In genomic region chr9:29701536-29701935, GRCh38 we compare ENCODE assay signal across 19 cellular contexts.
"Had no signal": no experiment of that assay in that cellular context is flagged by ENCODE, and none has a peak within 500 bp of the region (broad histone marks: within the 10 kb centered on the region; RNA-seq: fewer than 3 reads in every experiment).

No MANE protein-coding gene starts in this region.

- H3K4me1 Mint-ChIP-seq: activated CD4-positive, alpha-beta memory T cell treated with anti-CD3 and anti-CD28 coated beads, Interleukin-2, amount 10 ng/mL, durations not matched to agents 7 days and 5 days; activated CD4-positive, alpha-beta T cell treated with anti-CD3 and anti-CD28 coated beads for 36 hours; activated naive CD4-positive, alpha-beta T cell treated with anti-CD3 and anti-CD28 coated beads, Interleukin-2, amount 50 U/mL, for 24 hours; naive thymus-derived CD4-positive, alpha-beta T cell had no signal

- H3K36me3 ChIP-seq: adrenal gland, neutrophil, tibial nerve, uterus had no signal

- H3K27me3 ChIP-seq: adrenal gland, neutrophil, tibial nerve, uterus had no signal

- H3K4me1 ChIP-seq: adrenal gland, tibial nerve, uterus had no signal

- FAIRE-seq: islet of Langerhans had no signal

- H3K4me3 Mint-ChIP-seq: activated CD4-positive, alpha-beta memory T cell treated with anti-CD3 and anti-CD28 coated beads, Interleukin-2, amount 10 ng/mL, durations not matched to agents 7 days and 5 days; activated CD4-positive, alpha-beta T cell treated with anti-CD3 and anti-CD28 coated beads for 36 hours; activated naive CD4-positive, alpha-beta T cell treated with anti-CD3 and anti-CD28 coated beads, Interleukin-2, amount 50 U/mL, for 24 hours; activated T-cell treated with anti-CD3 and anti-CD28 coated beads, Interleukin-2, amount 50 U/mL, for 24 hours; dendritic cell treated with granulocyte-macrophage colony-stimulating factor and Interleukin-4, amounts not matched to agents 40 ng/mL and 50 ng/mL, for 4 days; naive thymus-derived CD4-positive, alpha-beta T cell had no signal

- H3K27ac ChIP-seq: adrenal gland, neutrophil, tibial nerve, uterus had no signal

- H3K9me3 Mint-ChIP-seq: activated naive CD4-positive, alpha-beta T cell treated with anti-CD3 and anti-CD28 coated beads, Interleukin-2, amount 50 U/mL, for 24 hours; activated T-cell treated with anti-CD3 and anti-CD28 coated beads, Interleukin-2, amount 50 U/mL, for 24 hours; dendritic cell treated with granulocyte-macrophage colony-stimulating factor and Interleukin-4, amounts not matched to agents 40 ng/mL and 50 ng/mL, for 4 days had no signal

- H3K9me3 ChIP-seq: adrenal gland, neutrophil, tibial nerve, uterus had no signal

- H3K36me3 Mint-ChIP-seq: activated naive CD4-positive, alpha-beta T cell treated with anti-CD3 and anti-CD28 coated beads, Interleukin-2, amount 50 U/mL, for 24 hours; naive thymus-derived CD4-positive, alpha-beta T cell had no signal

- H3K27ac Mint-ChIP-seq: activated CD4-positive, alpha-beta memory T cell treated with anti-CD3 and anti-CD28 coated beads, Interleukin-2, amount 10 ng/mL, durations not matched to agents 7 days and 5 days; activated CD4-positive, alpha-beta T cell treated with anti-CD3 and anti-CD28 coated beads for 36 hours; activated naive CD4-positive, alpha-beta T cell treated with anti-CD3 and anti-CD28 coated beads, Interleukin-2, amount 50 U/mL, for 24 hours; activated T-cell treated with anti-CD3 and anti-CD28 coated beads, Interleukin-2, amount 50 U/mL, for 24 hours; dendritic cell treated with granulocyte-macrophage colony-stimulating factor and Interleukin-4, amounts not matched to agents 40 ng/mL and 50 ng/mL, for 4 days; naive thymus-derived CD4-positive, alpha-beta T cell had no signal

- DNase-seq: activated CD4-positive, alpha-beta memory T cell treated with anti-CD3 and anti-CD28 coated beads, Interleukin-2, amount 10 ng/mL, durations not matched to agents 7 days and 5 days; activated CD4-positive, alpha-beta T cell treated with anti-CD3 and anti-CD28 coated beads for 36 hours; activated effector memory CD4-positive, alpha-beta T cell treated with Interleukin-2 at 50 U/mL for 16 hours; activated T-cell treated with anti-CD3 and anti-CD28 coated beads, Interleukin-2, amount 50 U/mL, for 24 hours; adrenal gland; effector memory CD4-positive, alpha-beta T cell; midbrain; naive thymus-derived CD4-positive, alpha-beta T cell; stimulated activated CD4-positive, alpha-beta T cell treated with anti-CD3 and anti-CD28 coated beads, Interleukin-15, amount 100 ng/mL, for 24 hours; stimulated activated CD4-positive, alpha-beta T cell treated with anti-CD3 and anti-CD28 coated beads, Interleukin-4, amount 100 ng/mL, for 1 hour; stimulated activated naive CD4-positive, alpha-beta T cell; T-helper 2 cell; uterus had no signal

- H3K4me3 ChIP-seq: adrenal gland, lung, tibial nerve, uterus had no signal

- ATAC-seq: activated CD4-positive, alpha-beta T cell treated with anti-CD3 and anti-CD28 coated beads for 36 hours; naive thymus-derived CD4-positive, alpha-beta T cell had no signal

- H3K27me3 Mint-ChIP-seq: activated CD4-positive, alpha-beta memory T cell treated with anti-CD3 and anti-CD28 coated beads, Interleukin-2, amount 10 ng/mL, durations not matched to agents 7 days and 5 days; activated CD4-positive, alpha-beta T cell treated with anti-CD3 and anti-CD28 coated beads for 36 hours; activated naive CD4-positive, alpha-beta T cell treated with anti-CD3 and anti-CD28 coated beads, Interleukin-2, amount 50 U/mL, for 24 hours; activated T-cell treated with anti-CD3 and anti-CD28 coated beads, Interleukin-2, amount 50 U/mL, for 24 hours; dendritic cell treated with granulocyte-macrophage colony-stimulating factor and Interleukin-4, amounts not matched to agents 40 ng/mL and 50 ng/mL, for 4 days; naive thymus-derived CD4-positive, alpha-beta T cell had no signal
